ENCODE assay signal across 28 cellular contexts in genomic region chr7:148367701-148368475, GRCh38.
DNase-seq lines count a peak whose midpoint lies in the region; ATAC-seq and TF ChIP-seq lines count a peak whose summit lies in the region.
"Had no signal": no experiment of that assay in that cellular context is flagged by ENCODE, and none has a peak within 500 bp of the region (broad histone marks: within the 10 kb centered on the region; RNA-seq: fewer than 3 reads in every experiment).

No MANE protein-coding gene starts in this region.

- H3K9me3 Mint-ChIP-seq in H9 = peaks cover 17 to 30% of the 10 kb centered on the region in 2 experiments
- peaks cover 3 to 25% (median 11%) of the 10 kb centered on the region in 5 experiments for H3K9me3 Mint-ChIP-seq in brain
- H3K9me3 Mint-ChIP-seq: activated CD4-positive, alpha-beta memory T cell treated with anti-CD3 and anti-CD28 coated beads, Interleukin-2, amount 10 ng/mL, durations not matched to agents 7 days and 5 days; CD4-positive, alpha-beta T cell had no signal

- no peak overlapping the region for H4K91ac ChIP-seq in H9 (ENCODE audit: insufficient read length, low read depth, low read length)

- H3K9me3 ChIP-seq in H9 (ENCODE audit: control insufficient read depth, low read depth, low read length) = no peaks in the 10 kb centered on the region
- no peaks in the 10 kb centered on the region for H3K9me3 ChIP-seq in thymus (ENCODE audit: control insufficient read depth)
- H3K9me3 ChIP-seq: colonic mucosa, heart left ventricle, lower lobe of right lung, SJCRH30, upper lobe of left lung had no signal

- H3K36me3 ChIP-seq in thymus (ENCODE audit: control insufficient read depth, insufficient read depth) = no peaks in the 10 kb centered on the region
- H3K36me3 ChIP-seq: colonic mucosa, heart left ventricle, lower lobe of right lung, SJCRH30, spleen, upper lobe of left lung had no signal

- no peak overlapping the region for H3K9ac ChIP-seq in H9 (ENCODE audit: extremely low read depth, insufficient read length, low read length)
- H3K9ac ChIP-seq: KMS-11 had no signal

- H3K4me1 ChIP-seq in H9 (ENCODE audit: insufficient read depth, low read length) = no peaks in the 10 kb centered on the region
- no peaks in the 10 kb centered on the region for H3K4me1 ChIP-seq in thymus (ENCODE audit: control insufficient read depth, insufficient read depth, low read length)
- H3K4me1 ChIP-seq: colonic mucosa, heart left ventricle, lower lobe of right lung, SJCRH30, spleen, upper lobe of left lung had no signal

- no peak overlapping the region for H3K4me3 ChIP-seq in thymus (ENCODE audit: low read length)
- H3K4me3 ChIP-seq: colonic mucosa, heart left ventricle, lower lobe of right lung, SJCRH30, spleen, upper lobe of left lung had no signal

- H3K4me3 Mint-ChIP-seq in H9 (no peak overlapping the region; a peak in 1 of 5 replicates), brain (peak overlapping the region in 1 of 5 experiments; percentile 31)
- H3K4me3 Mint-ChIP-seq: activated CD4-positive, alpha-beta memory T cell treated with anti-CD3 and anti-CD28 coated beads, Interleukin-2, amount 10 ng/mL, durations not matched to agents 7 days and 5 days; activated naive CD8-positive, alpha-beta T cell; activated T-helper 17 cell treated with anti-CD3 and anti-CD28 coated beads, Interleukin-2, amount 50 U/mL, for 72 hours; CD4-positive, alpha-beta T cell; T-cell had no signal

- no peaks in the 10 kb centered on the region for H3K23me2 ChIP-seq in H9 (ENCODE audit: insufficient read length, low read depth, low read length, poor library complexity, severe bottlenecking)

- H3K27ac ChIP-seq in H9 (ENCODE audit: insufficient read length, low read depth, low read length) (no peak overlapping the region), thymus (ENCODE audit: low read depth) (peak overlapping the region; percentile 42)
- H3K27ac ChIP-seq: colonic mucosa, heart left ventricle, KMS-11, lower lobe of right lung, SJCRH30, spleen, upper lobe of left lung had no signal

- H4K8ac ChIP-seq in H9 (replicated peaks; ENCODE audit: insufficient read length, low read depth, low read length) = no peak overlapping the region

- H3K56ac ChIP-seq in H9 (ENCODE audit: insufficient read length, low read depth, low read length) = no peak overlapping the region

- DNase-seq in H9 (no peak), NCI-H2227 treated with DMSO at 0.1 percent for 48 hours (lab: John Stamatoyannopoulos, UW) (peak; percentile 97), NCI-H526 treated with DMSO at 0.1 percent for 48 hours (lab: John Stamatoyannopoulos, UW) (no peak), NCI-H2107 treated with DMSO at 0.1 percent for 48 hours (lab: John Stamatoyannopoulos, UW; ENCODE audit: unreplicated experiment) (no peak)
- DNase-seq: activated CD4-positive, alpha-beta memory T cell treated with anti-CD3 and anti-CD28 coated beads, Interleukin-2, amount 10 ng/mL, durations not matched to agents 7 days and 5 days; activated CD4-positive, CD25-positive, alpha-beta regulatory T cell treated with anti-CD3 and anti-CD28 coated beads, Interleukin-2, amount 50 U/mL, for 72 hours; activated CD8-positive, alpha-beta memory T cell treated with anti-CD3 and anti-CD28 coated beads, Interleukin-2, amount 50 U/mL, for 48 hours; anterior cingulate cortex; CD4-positive, alpha-beta T cell; colonic mucosa; effector memory CD4-positive, alpha-beta T cell; foreskin fibroblast; heart left ventricle; lower lobe of right lung; NCI-H2171; NCI-H526; posterior cingulate gyrus; right cardiac atrium; SJCRH30; spleen; T-cell; upper lobe of left lung had no signal

- H3T11ph ChIP-seq in H9 (ENCODE audit: low read length) = no peak overlapping the region

- WGBS in H9 (ENCODE audit: extremely low coverage, insufficient read length, low lambda C conversion rate) = no CpG with 5 or more reads among the region's 11 CpGs
- WGBS in thymus = 93% methylated on average over 11 of the region's 11 CpGs

- H3K4me2 ChIP-seq in H9 (ENCODE audit: insufficient read depth, insufficient read length, low read length) = no peak overlapping the region
- H3K4me2 ChIP-seq: KMS-11 had no signal

- H3K4me1 Mint-ChIP-seq in H9 (peaks cover 14 to 15% of the 10 kb centered on the region in 2 experiments), brain (peaks cover 14% of the 10 kb centered on the region)
- H3K4me1 Mint-ChIP-seq: activated CD4-positive, alpha-beta memory T cell treated with anti-CD3 and anti-CD28 coated beads, Interleukin-2, amount 10 ng/mL, durations not matched to agents 7 days and 5 days; activated T-helper 17 cell treated with anti-CD3 and anti-CD28 coated beads, Interleukin-2, amount 50 U/mL, for 72 hours; T-cell had no signal

- H4K5ac ChIP-seq in H9 (ENCODE audit: insufficient read length, low read depth, low read length) = no peak overlapping the region

- H3K27me3 Mint-ChIP-seq in H9 (ENCODE audit: low read depth) (no peaks in the 10 kb centered on the region), brain (no peaks in the 10 kb centered on the region)
- H3K27me3 Mint-ChIP-seq: activated CD4-positive, alpha-beta memory T cell treated with anti-CD3 and anti-CD28 coated beads, Interleukin-2, amount 10 ng/mL, durations not matched to agents 7 days and 5 days; activated naive CD8-positive, alpha-beta T cell had no signal

- H2BK12ac ChIP-seq in H9 (ENCODE audit: insufficient read length, low read depth, low read length) = no peak overlapping the region

- no peak overlapping the region for H3K14ac ChIP-seq in H9 (ENCODE audit: insufficient read depth, low read length)

- no peaks in the 10 kb centered on the region for H3K79me1 ChIP-seq in H9 (ENCODE audit: insufficient read depth, low read depth, low read length, poor library complexity, severe bottlenecking)

- no peak overlapping the region for H2BK20ac ChIP-seq in H9 (ENCODE audit: low read depth, low read length, poor library complexity, severe bottlenecking)

- no peaks in the 10 kb centered on the region for H4K20me1 ChIP-seq in H9 (ENCODE audit: control insufficient read depth, insufficient read depth, insufficient read length)

- H3K27me3 ChIP-seq in H9 (ENCODE audit: insufficient read depth, low read length) (no peaks in the 10 kb centered on the region), thymus (ENCODE audit: control insufficient read depth, insufficient read depth) (no peaks in the 10 kb centered on the region)
- H3K27me3 ChIP-seq: colonic mucosa, heart left ventricle, spleen, upper lobe of left lung had no signal

- H2AFZ ChIP-seq in H9 (ENCODE audit: low read length) = no peak overlapping the region

- no peak overlapping the region for H3K4ac ChIP-seq in H9 (ENCODE audit: low read depth, low read length)

- H2BK15ac ChIP-seq in H9 (ENCODE audit: low read depth, low read length) = no peak overlapping the region

- TF ChIP-seq CTCF in H9 (conservative IDR thresholded peaks at IDR 0.05) (no peak), brain (conservative IDR thresholded peaks at IDR 0.05) (no peak)

- no peak overlapping the region for H3K18ac ChIP-seq in H9 (ENCODE audit: insufficient read length, low read depth, low read length)

- H2BK120ac ChIP-seq in H9 (ENCODE audit: low read depth, low read length, poor library complexity, severe bottlenecking) = no peak overlapping the region

- H3K36me3 Mint-ChIP-seq in H9 (ENCODE audit: insufficient read depth in 1 of 3, low read depth in 3 of 3) (peaks cover 51 to 63% (median 55%) of the 10 kb centered on the region in 3 experiments), brain (peaks cover 40% of the 10 kb centered on the region)
- H3K36me3 Mint-ChIP-seq: activated naive CD8-positive, alpha-beta T cell; T-cell had no signal

- H2AK5ac ChIP-seq in H9 (ENCODE audit: insufficient read length, low read length) = no peak overlapping the region

- H3K27ac Mint-ChIP-seq in H9 (peak overlapping the region in 2 of 3 experiments; percentile 4 to 84; a peak in 3 of 7 replicates), brain (peak overlapping the region in 4 of 5 experiments; percentile 2 to 84 (median 30))
- H3K27ac Mint-ChIP-seq: activated CD4-positive, alpha-beta memory T cell treated with anti-CD3 and anti-CD28 coated beads, Interleukin-2, amount 10 ng/mL, durations not matched to agents 7 days and 5 days; activated naive CD8-positive, alpha-beta T cell; activated T-helper 17 cell treated with anti-CD3 and anti-CD28 coated beads, Interleukin-2, amount 50 U/mL, for 72 hours; CD4-positive, alpha-beta T cell; T-cell had no signal

- no peak overlapping the region for H2BK5ac ChIP-seq in H9 (ENCODE audit: insufficient read length, low read length)

- no peaks in the 10 kb centered on the region for H3K79me2 ChIP-seq in H9 (ENCODE audit: insufficient read depth, low read length)

- H3K23ac ChIP-seq in H9 (ENCODE audit: insufficient read length, low read depth, low read length) = no peak overlapping the region

- no peak for ATAC-seq in GM18909 (IDR thresholded peaks at IDR 0.05; ENCODE audit: poor library complexity, unreplicated experiment)
- ATAC-seq: activated T-helper 17 cell treated with anti-CD3 and anti-CD28 coated beads, Interleukin-2, amount 50 U/mL, for 72 hours; heart left ventricle; lower lobe of right lung; right cardiac atrium; T-cell had no signal
